In genomic region chr11:46659908-46660307, GRCh38 we compare ENCODE assay signal across 1 cellular context.
TF ChIP-seq lines count a peak whose summit lies in the region.

No MANE protein-coding gene starts in this region.

TF ChIP-seq in GM23338, 12 proteins besides CTCF, POLR2A, EP300 and RAD21 (continued from another document):
- TF ChIP-seq, protein P1, sequence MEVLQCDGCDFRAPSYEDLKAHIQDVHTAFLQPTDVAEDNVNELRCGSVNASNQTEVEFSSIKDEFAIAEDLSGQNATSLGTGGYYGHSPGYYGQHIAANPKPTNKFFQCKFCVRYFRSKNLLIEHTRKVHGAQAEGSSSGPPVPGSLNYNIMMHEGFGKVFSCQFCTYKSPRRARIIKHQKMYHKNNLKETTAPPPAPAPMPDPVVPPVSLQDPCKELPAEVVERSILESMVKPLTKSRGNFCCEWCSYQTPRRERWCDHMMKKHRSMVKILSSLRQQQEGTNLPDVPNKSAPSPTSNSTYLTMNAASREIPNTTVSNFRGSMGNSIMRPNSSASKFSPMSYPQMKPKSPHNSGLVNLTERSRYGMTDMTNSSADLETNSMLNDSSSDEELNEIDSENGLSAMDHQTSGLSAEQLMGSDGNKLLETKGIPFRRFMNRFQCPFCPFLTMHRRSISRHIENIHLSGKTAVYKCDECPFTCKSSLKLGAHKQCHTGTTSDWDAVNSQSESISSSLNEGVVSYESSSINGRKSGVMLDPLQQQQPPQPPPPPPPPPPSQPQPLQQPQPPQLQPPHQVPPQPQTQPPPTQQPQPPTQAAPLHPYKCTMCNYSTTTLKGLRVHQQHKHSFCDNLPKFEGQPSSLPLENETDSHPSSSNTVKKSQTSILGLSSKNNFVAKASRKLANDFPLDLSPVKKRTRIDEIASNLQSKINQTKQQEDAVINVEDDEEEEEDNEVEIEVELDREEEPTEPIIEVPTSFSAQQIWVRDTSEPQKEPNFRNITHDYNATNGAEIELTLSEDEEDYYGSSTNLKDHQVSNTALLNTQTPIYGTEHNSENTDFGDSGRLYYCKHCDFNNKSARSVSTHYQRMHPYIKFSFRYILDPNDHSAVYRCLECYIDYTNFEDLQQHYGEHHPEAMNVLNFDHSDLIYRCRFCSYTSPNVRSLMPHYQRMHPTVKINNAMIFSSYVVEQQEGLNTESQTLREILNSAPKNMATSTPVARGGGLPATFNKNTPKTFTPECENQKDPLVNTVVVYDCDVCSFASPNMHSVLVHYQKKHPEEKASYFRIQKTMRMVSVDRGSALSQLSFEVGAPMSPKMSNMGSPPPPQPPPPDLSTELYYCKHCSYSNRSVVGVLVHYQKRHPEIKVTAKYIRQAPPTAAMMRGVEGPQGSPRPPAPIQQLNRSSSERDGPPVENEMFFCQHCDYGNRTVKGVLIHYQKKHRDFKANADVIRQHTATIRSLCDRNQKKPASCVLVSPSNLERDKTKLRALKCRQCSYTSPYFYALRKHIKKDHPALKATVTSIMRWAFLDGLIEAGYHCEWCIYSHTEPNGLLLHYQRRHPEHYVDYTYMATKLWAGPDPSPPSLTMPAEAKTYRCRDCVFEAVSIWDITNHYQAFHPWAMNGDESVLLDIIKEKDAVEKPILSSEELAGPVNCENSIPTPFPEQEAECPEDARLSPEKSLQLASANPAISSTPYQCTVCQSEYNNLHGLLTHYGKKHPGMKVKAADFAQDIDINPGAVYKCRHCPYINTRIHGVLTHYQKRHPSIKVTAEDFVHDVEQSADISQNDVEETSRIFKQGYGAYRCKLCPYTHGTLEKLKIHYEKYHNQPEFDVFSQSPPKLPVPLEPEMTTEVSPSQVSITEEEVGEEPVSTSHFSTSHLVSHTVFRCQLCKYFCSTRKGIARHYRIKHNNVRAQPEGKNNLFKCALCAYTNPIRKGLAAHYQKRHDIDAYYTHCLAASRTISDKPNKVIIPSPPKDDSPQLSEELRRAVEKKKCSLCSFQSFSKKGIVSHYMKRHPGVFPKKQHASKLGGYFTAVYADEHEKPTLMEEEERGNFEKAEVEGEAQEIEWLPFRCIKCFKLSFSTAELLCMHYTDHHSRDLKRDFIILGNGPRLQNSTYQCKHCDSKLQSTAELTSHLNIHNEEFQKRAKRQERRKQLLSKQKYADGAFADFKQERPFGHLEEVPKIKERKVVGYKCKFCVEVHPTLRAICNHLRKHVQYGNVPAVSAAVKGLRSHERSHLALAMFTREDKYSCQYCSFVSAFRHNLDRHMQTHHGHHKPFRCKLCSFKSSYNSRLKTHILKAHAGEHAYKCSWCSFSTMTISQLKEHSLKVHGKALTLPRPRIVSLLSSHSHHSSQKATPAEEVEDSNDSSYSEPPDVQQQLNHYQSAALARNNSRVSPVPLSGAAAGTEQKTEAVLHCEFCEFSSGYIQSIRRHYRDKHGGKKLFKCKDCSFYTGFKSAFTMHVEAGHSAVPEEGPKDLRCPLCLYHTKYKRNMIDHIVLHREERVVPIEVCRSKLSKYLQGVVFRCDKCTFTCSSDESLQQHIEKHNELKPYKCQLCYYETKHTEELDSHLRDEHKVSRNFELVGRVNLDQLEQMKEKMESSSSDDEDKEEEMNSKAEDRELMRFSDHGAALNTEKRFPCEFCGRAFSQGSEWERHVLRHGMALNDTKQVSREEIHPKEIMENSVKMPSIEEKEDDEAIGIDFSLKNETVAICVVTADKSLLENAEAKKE (CRISPR knock-in tag; IDR thresholded peaks at IDR 0.05): no peak
- TF ChIP-seq EZH2phosphoT487 (IDR thresholded peaks at IDR 0.05; ENCODE audit: unreplicated experiment) (no peak), POLR2AphosphoS5 (IDR thresholded peaks at IDR 0.05; ENCODE audit: low read depth) (no peak)
